ENCODE assay signal across 9 cellular contexts in the genomic region with DNA sequence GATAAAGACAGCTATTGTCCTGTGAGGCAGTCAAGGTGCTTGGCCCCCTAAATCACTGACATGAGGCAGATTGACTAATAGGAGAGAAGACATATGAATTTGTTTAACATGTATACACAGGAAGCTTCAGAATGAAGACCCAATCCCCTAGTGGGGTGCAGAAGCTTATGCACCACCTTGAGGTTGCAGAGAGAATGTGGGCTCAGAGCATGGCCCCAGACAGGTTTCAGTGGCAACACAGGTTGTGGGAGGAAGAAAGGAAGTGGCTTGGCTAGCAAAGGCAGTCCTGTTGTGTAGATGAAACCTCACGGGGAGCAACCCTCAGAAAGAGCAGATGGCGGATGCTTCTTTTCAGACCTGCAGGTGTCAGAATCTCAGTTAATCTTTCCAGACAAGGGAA. TPM values are rescaled to one million over a fixed set of nuclear protein-coding genes. Genes with fewer than 3 reads are reported as not detected.
DNase-seq lines count a peak whose midpoint lies in the region; ATAC-seq and TF ChIP-seq lines count a peak whose summit lies in the region.
"Had no signal": no experiment of that assay in that cellular context is flagged by ENCODE, and none has a peak within 500 bp of the region (broad histone marks: within the 10 kb centered on the region; RNA-seq: fewer than 3 reads in every experiment).

No MANE protein-coding gene starts in this region.

- H3K27me3 ChIP-seq in right atrium auricular region: no peaks in the 10 kb centered on the region
- H3K27me3 ChIP-seq in psoas muscle (ENCODE audit: insufficient read depth in 3 of 3, low read length in 2 of 3): no peaks in the 10 kb centered on the region
- H3K27me3 ChIP-seq: dorsolateral prefrontal cortex had no signal

- H3K4me3 ChIP-seq in right atrium auricular region (no peak overlapping the region), psoas muscle (no peak overlapping the region)
- H3K4me3 ChIP-seq: dorsolateral prefrontal cortex had no signal

- DNase-seq in NCI-H524 treated with DMSO at 0.1 percent for 48 hours (lab: John Stamatoyannopoulos, UW): peak; percentile 21
- DNase-seq in activated naive CD4-positive, alpha-beta T cell treated with Interleukin-2 at 50 U/mL for 16 hours: peak; percentile 53
- DNase-seq in stimulated activated CD8-positive, alpha-beta memory T cell treated with anti-CD3 and anti-CD28 coated beads, Interleukin-2, amount 100 ng/mL, for 1 hour (ENCODE audit: low read depth in 2 of 2): peak; percentile 20 to 31
- no peak for DNase-seq in anterior cingulate cortex (lab: John Stamatoyannopoulos, UW)
- no peak for DNase-seq in right atrium auricular region (ENCODE audit: low spot score)
- no peak for DNase-seq in psoas muscle

- H3K4me1 ChIP-seq in right atrium auricular region (no peaks in the 10 kb centered on the region), psoas muscle (no peaks in the 10 kb centered on the region)

- no peak overlapping the region for H3K27ac ChIP-seq in right atrium auricular region
- H3K27ac ChIP-seq in psoas muscle: no peak overlapping the region

- intact Hi-C loops in psoas muscle (cut with DNase I): no loop called here

- ATAC-seq in GM18499 (IDR thresholded peaks at IDR 0.05; ENCODE audit: insufficient read depth, unreplicated experiment): peak; percentile 99
- peak; percentile 99 for ATAC-seq in HG02571 (IDR thresholded peaks at IDR 0.05; ENCODE audit: unreplicated experiment)
- no peak for ATAC-seq in psoas muscle

- H3K36me3 ChIP-seq in right atrium auricular region (no peaks in the 10 kb centered on the region), psoas muscle (ENCODE audit: insufficient read depth in 1 of 2, low read depth in 1 of 2) (no peaks in the 10 kb centered on the region)

- H3K9me3 ChIP-seq in right atrium auricular region (no peaks in the 10 kb centered on the region), psoas muscle (no peaks in the 10 kb centered on the region)

- TF ChIP-seq CTCF in right atrium auricular region (IDR thresholded peaks at IDR 0.05) (no peak), psoas muscle (IDR thresholded peaks at IDR 0.05) (no peak)

- 62 to 70% (median 67%) methylated on average over 2 of the region's 2 CpGs for WGBS in psoas muscle, 3 donors

RNA-seq across cellular contexts. Expression of gene PARP1, which starts 37.0 kb away (rescaled TPM):
- total RNA-seq in right atrium auricular region: 10 to 100 TPM; 68.0 to 70.6 TPM
- 10 to 100 TPM; 53.2 to 85.8 (median 60.2) TPM for total RNA-seq in psoas muscle
- polyA plus RNA-seq in psoas muscle: 10 to 100 TPM; 23.8 to 72.9 (median 26.0) TPM

Comparison
In these comparisons a context has a peak if more than half of its experiments do, and no peak if none do; other contexts are left out.
1. ATAC-seq: peak in GM18499 (single experiment) and HG02571 (single experiment); none in psoas muscle (0 of 4).
2. DNase-seq: peak in NCI-H524 treated with DMSO at 0.1 percent for 48 hours (single experiment), activated naive CD4-positive, alpha-beta T cell treated with Interleukin-2 at 50 U/mL for 16 hours (single experiment) and stimulated activated CD8-positive, alpha-beta memory T cell treated with anti-CD3 and anti-CD28 coated beads, Interleukin-2, amount 100 ng/mL, for 1 hour (2 of 2); none in anterior cingulate cortex (0 of 58), right atrium auricular region (single experiment) and psoas muscle (0 of 2).